In the genomic region with DNA sequence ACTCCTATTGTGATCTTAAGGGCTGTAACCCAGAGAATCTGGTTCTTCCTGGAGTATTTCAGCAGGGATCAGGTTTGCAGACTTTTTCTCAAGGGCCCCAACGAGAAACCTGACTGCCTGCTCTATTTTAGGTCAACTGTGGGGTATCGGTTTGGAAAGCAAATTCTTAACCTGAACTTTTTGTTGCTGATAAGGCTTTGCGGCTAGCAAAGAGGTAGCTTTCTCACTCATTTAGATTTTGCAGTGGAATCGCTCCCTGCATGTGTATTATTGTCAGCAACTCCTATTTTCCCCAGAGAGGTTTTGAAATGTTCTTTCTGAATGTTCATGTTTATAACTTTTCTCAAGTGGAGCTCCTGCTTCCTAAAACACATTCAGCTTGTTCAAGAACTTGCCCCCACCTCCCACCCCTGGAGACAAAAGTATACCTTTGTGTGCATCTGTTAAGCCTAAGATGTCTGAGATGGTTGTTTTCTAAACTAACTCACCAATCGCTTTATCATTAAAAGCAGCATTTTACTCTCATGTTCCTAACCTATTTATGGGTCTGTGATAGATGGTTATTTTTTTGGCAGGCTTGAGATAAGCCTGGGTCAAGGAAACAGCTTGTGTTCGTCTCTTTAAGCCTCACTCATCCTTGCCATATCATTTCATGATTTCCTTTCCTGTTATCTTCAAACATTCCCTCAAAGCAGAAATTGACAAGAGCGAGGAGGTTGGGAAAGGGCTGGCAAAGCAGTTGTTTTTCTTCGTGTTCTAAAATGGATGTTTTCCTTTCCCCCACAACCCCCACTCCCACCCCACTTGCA, we compare ENCODE assay signal across 13 cellular contexts.
A peak's percentile ranks its signal among the peaks of the same experiment; 100 is the strongest.
DNase-seq lines count a peak whose midpoint lies in the region; ATAC-seq and TF ChIP-seq lines count a peak whose summit lies in the region.
"Had no signal": no experiment of that assay in that cellular context is flagged by ENCODE, and none has a peak within 500 bp of the region (broad histone marks: within the 10 kb centered on the region; RNA-seq: fewer than 3 reads in every experiment).

No MANE protein-coding gene starts in this region.

- no peak overlapping the region for H3K9ac ChIP-seq in SK-N-SH
- no peak overlapping the region for H3K9ac ChIP-seq in neural progenitor cell

- TF ChIP-seq POLR2A in vagina (IDR thresholded peaks at IDR 0.05), result no peak

- peak in 1 of 2 experiments; percentile 53; a peak in 1 of 4 replicates for TF ChIP-seq EP300 in SK-N-SH (IDR thresholded peaks at IDR 0.05; ENCODE audit: borderline replicate concordance in 1 of 2, low read depth in 1 of 2, low read length in 1 of 2)

- 57% methylated on average over 8 of the region's 8 CpGs for WGBS in SK-N-SH (ENCODE audit: low lambda C conversion rate)
- 13 to 19% methylated on average over 8 of the region's 8 CpGs for WGBS in heart right ventricle, 2 donors

- DNase-seq in SK-N-SH, result no peak
- DNase-seq in heart right ventricle, result no peak
- no peak for DNase-seq in neural progenitor cell (ENCODE audit: low spot score)
- no peak for DNase-seq in vagina (ENCODE audit: extremely low spot score in 2 of 2)
- DNase-seq in central memory CD4-positive, alpha-beta T cell, result no peak
- DNase-seq: activated CD4-positive, alpha-beta memory T cell treated with anti-CD3 and anti-CD28 coated beads, Interleukin-2, amount 10 ng/mL, durations not matched to agents 7 days and 5 days; activated gamma-delta T cell; NCI-H226 had no signal

- H3K27me3 Mint-ChIP-seq in neural progenitor cell (ENCODE audit: insufficient read depth, low read depth), result peaks cover 4% of the 10 kb centered on the region

- H3K36me3 Mint-ChIP-seq in neural progenitor cell, result no peaks in the 10 kb centered on the region

- H3K9me2 ChIP-seq in SK-N-SH, result no peaks in the 10 kb centered on the region

- H3K27me3 ChIP-seq in SK-N-SH (ENCODE audit: insufficient read depth) (no peaks in the 10 kb centered on the region), heart right ventricle (no peaks in the 10 kb centered on the region), neural progenitor cell (peaks cover 12% of the 10 kb centered on the region), vagina (no peaks in the 10 kb centered on the region)

- ATAC-seq in SK-N-SH treated with all-trans-retinoic acid at 6 μM for 48 hours, result no peak
- peak in 7 of 8 donors; percentile 14 to 55 (median 39) for ATAC-seq in heart right ventricle
- no peak for ATAC-seq in HG02642 (IDR thresholded peaks at IDR 0.05; ENCODE audit: poor library complexity, unreplicated experiment)
- ATAC-seq in HG03045 (IDR thresholded peaks at IDR 0.05; ENCODE audit: unreplicated experiment), result no peak

- H3K4me1 ChIP-seq in SK-N-SH (ENCODE audit: control insufficient read depth in 1 of 2, insufficient read depth in 2 of 2, low read depth in 1 of 2, low read length in 1 of 2) (peaks cover 0 to 23% of the 10 kb centered on the region in 2 experiments; a peak in 2 of 4 replicates), heart right ventricle (peaks cover 3 to 31% (median 12%) of the 10 kb centered on the region in 9 donors), neural progenitor cell (peaks cover 12% of the 10 kb centered on the region), vagina (no peaks in the 10 kb centered on the region)

- H3K9me3 Mint-ChIP-seq in neural progenitor cell, result no peaks in the 10 kb centered on the region
- H3K9me3 Mint-ChIP-seq: activated CD4-positive, alpha-beta memory T cell treated with anti-CD3 and anti-CD28 coated beads, Interleukin-2, amount 10 ng/mL, durations not matched to agents 7 days and 5 days had no signal

- H3K36me3 ChIP-seq in SK-N-SH (replicated peaks in 1 of 2; ENCODE audit: control insufficient read depth in 1 of 2, insufficient read depth in 2 of 2, low read length in 1 of 2) (no peaks in the 10 kb centered on the region), heart right ventricle (no peaks in the 10 kb centered on the region), neural progenitor cell (no peaks in the 10 kb centered on the region), vagina (no peaks in the 10 kb centered on the region)

- H3K4me2 ChIP-seq in SK-N-SH (no peak overlapping the region), neural progenitor cell (no peak overlapping the region)

- H3K9me3 ChIP-seq in SK-N-SH, result no peaks in the 10 kb centered on the region
- no peaks in the 10 kb centered on the region for H3K9me3 ChIP-seq in heart right ventricle
- H3K9me3 ChIP-seq in neural progenitor cell (ENCODE audit: low read depth), result no peaks in the 10 kb centered on the region
- H3K9me3 ChIP-seq in vagina, result no peaks in the 10 kb centered on the region

- POLR2A ChIA-PET in SK-N-SH (lab: Yijun Ruan, JAX), result no interaction called here

- peak overlapping the region in 1 of 2 experiments; percentile 96; a peak in 2 of 4 replicates for H3K27ac ChIP-seq in SK-N-SH (ENCODE audit: low read depth in 2 of 2, low read length in 1 of 2)
- peak overlapping the region; percentile 45 to 87 (median 84) for H3K27ac ChIP-seq in heart right ventricle
- no peak overlapping the region for H3K27ac ChIP-seq in neural progenitor cell
- peak overlapping the region; percentile 2 for H3K27ac ChIP-seq in vagina
- H3K27ac ChIP-seq: epithelial cell of prostate, skin epidermis had no signal

- no peaks in the 10 kb centered on the region for H3K79me2 ChIP-seq in SK-N-SH (ENCODE audit: insufficient read depth)
- no peaks in the 10 kb centered on the region for H3K79me2 ChIP-seq in neural progenitor cell (ENCODE audit: low read depth)

- peak overlapping the region; percentile 76 for H3K27ac Mint-ChIP-seq in neural progenitor cell
- H3K27ac Mint-ChIP-seq: activated CD4-positive, alpha-beta memory T cell treated with anti-CD3 and anti-CD28 coated beads, Interleukin-2, amount 10 ng/mL, durations not matched to agents 7 days and 5 days had no signal

- intact Hi-C loops in heart right ventricle (cut with DNase I), result loop anchor here in 4 of 10 donors (2.0 to 10.0 kb wide), 3 partner anchors 32 to 122 kb away; no protein-coding TSS in a partner anchor
- intact Hi-C loops in vagina (cut with DNase I), result loop anchor here (5.0 kb wide), 1 partner anchor 130 kb away; a partner anchor contains a TSS

- no peak overlapping the region for H3K4me3 Mint-ChIP-seq in neural progenitor cell
- H3K4me3 Mint-ChIP-seq: activated CD4-positive, alpha-beta memory T cell treated with anti-CD3 and anti-CD28 coated beads, Interleukin-2, amount 10 ng/mL, durations not matched to agents 7 days and 5 days had no signal

- CTCF ChIA-PET in SK-N-SH (lab: Yijun Ruan, JAX), result interaction anchor here (0.6 to 1.9 kb wide), 11 partner anchors 8 to 498 kb away, joined by 3 to 9 read pairs (median 3); no protein-coding TSS in a partner anchor

- peaks cover 53% of the 10 kb centered on the region for H3K4me1 Mint-ChIP-seq in neural progenitor cell
- H3K4me1 Mint-ChIP-seq: activated CD4-positive, alpha-beta memory T cell treated with anti-CD3 and anti-CD28 coated beads, Interleukin-2, amount 10 ng/mL, durations not matched to agents 7 days and 5 days had no signal

- H3F3A ChIP-seq in SK-N-SH (replicated peaks; ENCODE audit: insufficient read depth) (no peaks in the 10 kb centered on the region), neural progenitor cell (ENCODE audit: low read depth) (no peaks in the 10 kb centered on the region)

- H3K4me3 ChIP-seq in SK-N-SH (ENCODE audit: low read depth in 2 of 2, low read length in 1 of 2), result no peak overlapping the region; a peak in 1 of 4 replicates
- peak overlapping the region in 5 of 10 donors; percentile 8 to 30 (median 24) for H3K4me3 ChIP-seq in heart right ventricle
- no peak overlapping the region for H3K4me3 ChIP-seq in neural progenitor cell
- no peak overlapping the region for H3K4me3 ChIP-seq in vagina
- H3K4me3 ChIP-seq: skin epidermis had no signal

- H4K20me1 ChIP-seq in SK-N-SH (ENCODE audit: insufficient read depth), result no peaks in the 10 kb centered on the region
- H4K20me1 ChIP-seq in neural progenitor cell (ENCODE audit: low read depth), result no peaks in the 10 kb centered on the region

- no peak for TF ChIP-seq RAD21 in SK-N-SH (IDR thresholded peaks at IDR 0.05; ENCODE audit: low read length)

- H2AFZ ChIP-seq in SK-N-SH (ENCODE audit: low read depth) (0 out of 2 replicates have a peak overlapping the region, but pooled peaks have one; percentile 56), neural progenitor cell (replicated peaks) (no peak overlapping the region)

- TF ChIP-seq CTCF in SK-N-SH (IDR thresholded peaks at IDR 0.05), result no peak
- no peak for TF ChIP-seq CTCF in heart right ventricle (IDR thresholded peaks at IDR 0.05)
- no peak for TF ChIP-seq CTCF in neural progenitor cell (IDR thresholded peaks at IDR 0.05)
- no peak for TF ChIP-seq CTCF in vagina (IDR thresholded peaks at IDR 0.05)

TF ChIP-seq in SK-N-SH, 30 proteins besides CTCF, POLR2A, EP300 and RAD21:
- TF ChIP-seq SIN3A (IDR thresholded peaks at IDR 0.05; ENCODE audit: borderline replicate concordance, low read depth, low read length), result no peak
- TF ChIP-seq GATA2 (CRISPR knock-in tag; IDR thresholded peaks at IDR 0.05), result peak; percentile 38; the same call in 1 of the 2 replicates
- peak; percentile 4; the same call in 1 of the 2 replicates for TF ChIP-seq MXI1 (IDR thresholded peaks at IDR 0.05; ENCODE audit: low read depth, low read length)
- no peak for TF ChIP-seq TEAD4 (IDR thresholded peaks at IDR 0.05; ENCODE audit: borderline replicate concordance, insufficient read depth)
- TF ChIP-seq, protein P1, sequence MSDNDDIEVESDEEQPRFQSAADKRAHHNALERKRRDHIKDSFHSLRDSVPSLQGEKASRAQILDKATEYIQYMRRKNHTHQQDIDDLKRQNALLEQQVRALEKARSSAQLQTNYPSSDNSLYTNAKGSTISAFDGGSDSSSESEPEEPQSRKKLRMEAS (IDR thresholded peaks at IDR 0.05; ENCODE audit: low read depth), result no peak

TF ChIP-seq in SK-N-SH treated with all-trans-retinoic acid at 6 μM for 48 hours, 23 proteins besides CTCF, POLR2A, EP300 and RAD21 (continues in another document):
- TF ChIP-seq ESRRG (CRISPR knock-in tag; IDR thresholded peaks at IDR 0.05), result no peak
- TF ChIP-seq ISL1 (CRISPR knock-in tag; IDR thresholded peaks at IDR 0.05), result no peak
- no peak for TF ChIP-seq CSDC2 (CRISPR knock-in tag; IDR thresholded peaks at IDR 0.05)
- no peak for TF ChIP-seq ZNF70 (CRISPR knock-in tag; IDR thresholded peaks at IDR 0.05)
- TF ChIP-seq SNAI2 (CRISPR knock-in tag; IDR thresholded peaks at IDR 0.05), result no peak
- TF ChIP-seq ZC3H10 (CRISPR knock-in tag; IDR thresholded peaks at IDR 0.05), result no peak
- TF ChIP-seq TCF4 (CRISPR knock-in tag; IDR thresholded peaks at IDR 0.05; ENCODE audit: borderline replicate concordance), result no peak
- no peak for TF ChIP-seq ARNTL (CRISPR knock-in tag; IDR thresholded peaks at IDR 0.05; ENCODE audit: borderline replicate concordance, low read depth)
- no peak for TF ChIP-seq ZNF565 (CRISPR knock-in tag; conservative IDR thresholded peaks at IDR 0.05; ENCODE audit: low read depth)

Comparison
In these comparisons a context has a peak if more than half of its experiments do, and no peak if none do; other contexts are left out.
1. ATAC-seq: peak in heart right ventricle (7 of 8); none in SK-N-SH treated with all-trans-retinoic acid at 6 μM for 48 hours (single experiment), HG02642 (single experiment) and HG03045 (single experiment).